14 cellular contexts compared by ENCODE assay signal in the genomic region with DNA sequence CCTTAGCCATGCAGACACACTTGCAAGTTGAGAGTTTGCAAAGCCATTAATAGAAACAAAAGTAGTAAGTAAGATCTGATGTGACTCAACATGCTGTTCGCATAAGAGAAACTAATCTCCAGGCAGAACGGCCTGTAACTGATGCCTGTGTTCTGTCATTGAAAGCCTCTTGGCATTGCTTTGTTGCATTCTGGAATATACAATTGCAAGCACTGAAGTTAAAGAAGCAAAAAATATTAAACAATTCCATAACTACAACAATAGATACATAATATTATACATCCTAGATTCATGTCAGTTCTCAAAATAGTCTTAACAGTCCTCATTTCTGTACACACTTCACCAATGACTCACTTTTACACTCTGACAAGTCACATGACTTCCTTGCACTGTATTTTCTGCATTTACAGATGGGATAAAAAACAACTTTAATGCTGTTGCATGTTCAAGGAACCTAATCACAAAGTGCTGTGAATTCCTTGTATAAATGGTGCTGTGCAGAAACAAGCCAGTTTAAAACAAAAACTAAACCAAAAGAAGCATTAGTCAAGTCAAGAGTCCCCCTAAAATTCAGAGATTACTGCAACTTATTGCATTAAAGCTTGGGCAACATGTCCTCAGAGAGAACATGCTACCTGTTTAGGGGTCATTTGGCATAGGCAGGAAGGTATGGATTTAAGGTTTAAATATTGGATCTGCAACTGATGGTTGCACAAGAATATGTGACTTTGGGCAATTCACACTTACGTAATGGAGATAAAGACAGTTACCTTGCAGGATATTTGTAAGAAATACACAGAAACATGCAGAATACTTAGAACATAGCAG.
DNase-seq lines count a peak whose midpoint lies in the region; ATAC-seq and TF ChIP-seq lines count a peak whose summit lies in the region.
"Had no signal": no experiment of that assay in that cellular context is flagged by ENCODE, and none has a peak within 500 bp of the region (broad histone marks: within the 10 kb centered on the region; RNA-seq: fewer than 3 reads in every experiment).

No MANE protein-coding gene starts in this region.

- peak overlapping the region; percentile 2 for H3K27ac ChIP-seq in caudate nucleus (ENCODE audit: low read depth, low read length)
- peak overlapping the region; percentile 15 for H3K27ac ChIP-seq in lower lobe of right lung
- H3K27ac ChIP-seq in vagina = peak overlapping the region; percentile 24
- H3K27ac ChIP-seq: BLaER1 treated with 17β-estradiol and CSF1 and Interleukin-3, amounts not matched to agents 10 nM and 100 nM; suprapubic skin had no signal

- H3K4me1 ChIP-seq in lower lobe of right lung = peaks cover 9% of the 10 kb centered on the region
- peaks cover 12% of the 10 kb centered on the region for H3K4me1 ChIP-seq in vagina

- H3K36me3 ChIP-seq in lower lobe of right lung (no peaks in the 10 kb centered on the region), vagina (no peaks in the 10 kb centered on the region)
- H3K36me3 ChIP-seq: BLaER1 treated with 17β-estradiol and CSF1 and Interleukin-3, amounts not matched to agents 10 nM and 100 nM; suprapubic skin had no signal

- peaks cover 10% of the 10 kb centered on the region for H3K4me1 Mint-ChIP-seq in activated T-helper 2 cell treated with anti-CD3 and anti-CD28 coated beads, Interferon-gamma antibody, Interleukin-2, Interleukin-4, amounts not matched to agents 10 μg/mL and 5 μg/mL and 100 μg/mL, durations not matched to agents 14 hours and 24 hours and 36 hours (ENCODE audit: low read depth)

- no peaks in the 10 kb centered on the region for H3K9me3 Mint-ChIP-seq in activated T-helper 2 cell treated with anti-CD3 and anti-CD28 coated beads, Interferon-gamma antibody, Interleukin-2, Interleukin-4, amounts not matched to agents 10 μg/mL and 5 μg/mL and 100 μg/mL, durations not matched to agents 14 hours and 24 hours and 36 hours
- H3K9me3 Mint-ChIP-seq: mesothelial cell of epicardium had no signal

- TF ChIP-seq POLR2A in vagina (IDR thresholded peaks at IDR 0.05) = no peak

- no peaks in the 10 kb centered on the region for H3K27me3 ChIP-seq in lower lobe of right lung (ENCODE audit: low read depth)
- no peaks in the 10 kb centered on the region for H3K27me3 ChIP-seq in vagina
- H3K27me3 ChIP-seq: BLaER1 treated with 17β-estradiol and CSF1 and Interleukin-3, amounts not matched to agents 10 nM and 100 nM; suprapubic skin had no signal

- TF ChIP-seq CTCF in lower lobe of right lung (IDR thresholded peaks at IDR 0.05) = no peak
- no peak for TF ChIP-seq CTCF in vagina (IDR thresholded peaks at IDR 0.05)

- intact Hi-C loops in Right ventricle myocardium superior (cut with DNase I) = no loop called here
- intact Hi-C loops in cardiac septum (cut with DNase I) = no loop called here
- intact Hi-C loops in lower lobe of right lung (cut with DNase I) = no loop called here
- intact Hi-C loops in vagina (cut with DNase I) = no loop called here
- intact Hi-C loops in activated T-helper 2 cell treated with anti-CD3 and anti-CD28 coated beads, Interferon-gamma antibody, Interleukin-2, Interleukin-4, amounts not matched to agents 10 μg/mL and 5 μg/mL and 100 μg/mL, durations not matched to agents 14 hours and 24 hours and 36 hours (cut with micrococcal nuclease) = no loop called here

- peaks cover 18% of the 10 kb centered on the region for H3K27me3 Mint-ChIP-seq in activated T-helper 2 cell treated with anti-CD3 and anti-CD28 coated beads, Interferon-gamma antibody, Interleukin-2, Interleukin-4, amounts not matched to agents 10 μg/mL and 5 μg/mL and 100 μg/mL, durations not matched to agents 14 hours and 24 hours and 36 hours (ENCODE audit: low read depth)

- H3K9me3 ChIP-seq in lower lobe of right lung (no peaks in the 10 kb centered on the region), vagina (no peaks in the 10 kb centered on the region)
- H3K9me3 ChIP-seq: suprapubic skin had no signal

- no peak overlapping the region for H3K4me3 ChIP-seq in lower lobe of right lung
- H3K4me3 ChIP-seq in vagina = no peak overlapping the region
- H3K4me3 ChIP-seq: BLaER1 treated with 17β-estradiol and CSF1 and Interleukin-3, amounts not matched to agents 10 nM and 100 nM; suprapubic skin had no signal

- no peak overlapping the region for H3K4me3 Mint-ChIP-seq in activated T-helper 2 cell treated with anti-CD3 and anti-CD28 coated beads, Interferon-gamma antibody, Interleukin-2, Interleukin-4, amounts not matched to agents 10 μg/mL and 5 μg/mL and 100 μg/mL, durations not matched to agents 14 hours and 24 hours and 36 hours (ENCODE audit: low read depth)
- H3K4me3 Mint-ChIP-seq: mesothelial cell of epicardium had no signal

- DNase-seq in Right ventricle myocardium superior (no peak), cardiac septum (ENCODE audit: low spot score) (no peak), caudate nucleus (lab: John Stamatoyannopoulos, UW) (peak in 2 of 61 donors; percentile 9 to 11), lower lobe of right lung (no peak), vagina (ENCODE audit: extremely low spot score in 2 of 2) (no peak), SW 1271 (lab: John Stamatoyannopoulos, UW) (no peak)
- no peak for DNase-seq in activated T-helper 2 cell treated with anti-CD3 and anti-CD28 coated beads, Interferon-gamma antibody, Interleukin-2, Interleukin-4, amounts not matched to agents 10 μg/mL and 5 μg/mL and 100 μg/mL, durations not matched to agents 14 hours and 24 hours and 36 hours (ENCODE audit: low spot score)
- DNase-seq: activated effector memory CD4-positive, alpha-beta T cell treated with Interleukin-2 at 50 U/mL for 16 hours; foreskin melanocyte; NCI-H82 had no signal

- H3K27ac Mint-ChIP-seq in activated T-helper 2 cell treated with anti-CD3 and anti-CD28 coated beads, Interferon-gamma antibody, Interleukin-2, Interleukin-4, amounts not matched to agents 10 μg/mL and 5 μg/mL and 100 μg/mL, durations not matched to agents 14 hours and 24 hours and 36 hours = no peak overlapping the region
- H3K27ac Mint-ChIP-seq: mesothelial cell of epicardium had no signal

- H3K36me3 Mint-ChIP-seq in activated T-helper 2 cell treated with anti-CD3 and anti-CD28 coated beads, Interferon-gamma antibody, Interleukin-2, Interleukin-4, amounts not matched to agents 10 μg/mL and 5 μg/mL and 100 μg/mL, durations not matched to agents 14 hours and 24 hours and 36 hours (ENCODE audit: low read depth) = no peaks in the 10 kb centered on the region
- H3K36me3 Mint-ChIP-seq: mesothelial cell of epicardium had no signal

- peak; percentile 54 for ATAC-seq in Right ventricle myocardium superior (ENCODE audit: poor library complexity)
- peak; percentile 32 to 64 for ATAC-seq in lower lobe of right lung
- no peak for ATAC-seq in GM18909 (IDR thresholded peaks at IDR 0.05; ENCODE audit: poor library complexity, unreplicated experiment)
